Comparison of ENCODE assay signal across 1 cellular context in the genomic region with DNA sequence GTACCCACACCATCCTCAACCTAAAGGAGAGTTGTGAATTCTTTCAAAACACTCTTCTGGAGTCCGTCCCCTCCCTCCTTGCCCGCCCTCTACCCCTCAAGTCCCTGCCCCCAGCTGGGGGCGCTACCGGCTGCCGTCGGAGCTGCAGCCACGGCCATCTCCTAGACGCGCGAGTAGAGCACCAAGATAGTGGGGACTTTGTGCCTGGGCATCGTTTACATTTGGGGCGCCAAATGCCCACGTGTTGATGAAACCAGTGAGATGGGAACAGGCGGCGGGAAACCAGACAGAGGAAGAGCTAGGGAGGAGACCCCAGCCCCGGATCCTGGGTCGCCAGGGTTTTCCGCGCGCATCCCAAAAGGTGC.
TF ChIP-seq lines count a peak whose summit lies in the region.

No MANE protein-coding gene starts in this region.

TF ChIP-seq in H1, 55 proteins besides CTCF, POLR2A, EP300 and RAD21:
- TF ChIP-seq YY1 (IDR thresholded peaks at IDR 0.05; ENCODE audit: low read depth, low read length) = no peak
- TF ChIP-seq, protein P1, sequence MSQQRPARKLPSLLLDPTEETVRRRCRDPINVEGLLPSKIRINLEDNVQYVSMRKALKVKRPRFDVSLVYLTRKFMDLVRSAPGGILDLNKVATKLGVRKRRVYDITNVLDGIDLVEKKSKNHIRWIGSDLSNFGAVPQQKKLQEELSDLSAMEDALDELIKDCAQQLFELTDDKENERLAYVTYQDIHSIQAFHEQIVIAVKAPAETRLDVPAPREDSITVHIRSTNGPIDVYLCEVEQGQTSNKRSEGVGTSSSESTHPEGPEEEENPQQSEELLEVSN (IDR thresholded peaks at IDR 0.05) = peak; percentile 95
- TF ChIP-seq HDAC2 (IDR thresholded peaks at IDR 0.05; ENCODE audit: borderline replicate concordance in 1 of 2, low read depth in 2 of 2, low read length in 2 of 2) = 0 out of 4 replicates have a peak, but pooled peaks of 1 of the 2 experiments have one; percentile 11
- TF ChIP-seq TAF1 (IDR thresholded peaks at IDR 0.05; ENCODE audit: low read depth, low read length) = 0 out of 2 replicates have a peak, but pooled peaks have one; percentile 20
- TF ChIP-seq, protein P2, sequence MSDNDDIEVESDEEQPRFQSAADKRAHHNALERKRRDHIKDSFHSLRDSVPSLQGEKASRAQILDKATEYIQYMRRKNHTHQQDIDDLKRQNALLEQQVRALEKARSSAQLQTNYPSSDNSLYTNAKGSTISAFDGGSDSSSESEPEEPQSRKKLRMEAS (IDR thresholded peaks at IDR 0.05) = peak; percentile 82
- no peak for TF ChIP-seq SUZ12 (IDR thresholded peaks at IDR 0.05; ENCODE audit: low read length)
- no peak for TF ChIP-seq EGR1 (IDR thresholded peaks at IDR 0.05; ENCODE audit: borderline replicate concordance, low read depth, low read length)
